In the genomic region with DNA sequence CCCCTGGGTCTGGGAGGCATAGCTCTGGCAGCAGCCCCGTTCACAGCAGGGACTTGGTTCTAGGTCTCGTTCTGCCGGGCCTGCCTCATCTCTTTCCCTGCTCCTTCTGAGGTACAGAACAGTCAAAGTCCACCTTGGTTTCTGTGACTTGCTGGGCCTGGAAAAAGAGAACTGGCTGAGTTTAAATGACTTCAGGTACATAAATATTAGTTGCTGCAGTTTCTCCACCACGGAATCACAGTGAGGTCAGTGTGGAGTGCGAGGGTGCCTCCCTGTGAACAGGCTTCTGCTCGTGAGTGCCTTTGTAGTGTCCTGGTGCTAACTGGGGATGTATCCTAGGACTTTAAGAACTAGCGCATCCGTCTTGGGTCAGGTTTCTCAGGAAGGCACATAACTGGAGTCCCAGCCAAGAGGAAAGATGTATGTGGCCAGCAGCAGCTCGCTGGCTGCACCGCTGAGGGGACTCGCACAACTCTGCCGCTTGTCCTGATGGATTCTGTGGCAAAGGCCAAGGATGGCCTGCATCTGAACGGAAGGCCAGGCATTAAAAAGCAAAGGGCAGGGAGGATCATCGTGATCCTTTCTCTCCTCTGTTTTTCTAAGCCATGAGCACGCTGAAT, we compare ENCODE assay signal across 13 cellular contexts.
A peak's percentile ranks its signal among the peaks of the same experiment; 100 is the strongest.
DNase-seq lines count a peak whose midpoint lies in the region; ATAC-seq and TF ChIP-seq lines count a peak whose summit lies in the region.
"Had no signal": no experiment of that assay in that cellular context is flagged by ENCODE, and none has a peak within 500 bp of the region (broad histone marks: within the 10 kb centered on the region; RNA-seq: fewer than 3 reads in every experiment).

No MANE protein-coding gene starts in this region.

- H3K4me1 Mint-ChIP-seq in activated CD8-positive, alpha-beta memory T cell treated with anti-CD3 and anti-CD28 coated beads, Interleukin-2, amount 10 ng/mL, durations not matched to agents 7 days and 5 days = peaks cover 6% of the 10 kb centered on the region

- H3K27me3 Mint-ChIP-seq in activated CD8-positive, alpha-beta memory T cell treated with anti-CD3 and anti-CD28 coated beads, Interleukin-2, amount 10 ng/mL, durations not matched to agents 7 days and 5 days = peaks cover 55% of the 10 kb centered on the region
- H3K27me3 Mint-ChIP-seq: activated naive CD4-positive, alpha-beta T cell treated with anti-CD3 and anti-CD28 coated beads, Interleukin-2, amount 50 U/mL, for 24 hours had no signal

- H3K27ac Mint-ChIP-seq in activated CD8-positive, alpha-beta memory T cell treated with anti-CD3 and anti-CD28 coated beads, Interleukin-2, amount 10 ng/mL, durations not matched to agents 7 days and 5 days = no peak overlapping the region
- H3K27ac Mint-ChIP-seq: activated naive CD4-positive, alpha-beta T cell treated with anti-CD3 and anti-CD28 coated beads, Interleukin-2, amount 50 U/mL, for 24 hours; natural killer cell had no signal

- H3K4me3 ChIP-seq in AG10803 (ENCODE audit: low read length) (peak overlapping the region; percentile 23; the same call in 1 of the 2 replicates), SJSA1 (no peak overlapping the region), gastroesophageal sphincter (peak overlapping the region in 1 of 2 donors; percentile 3), skeletal muscle satellite cell (ENCODE audit: low read length) (peak overlapping the region; percentile 54)

- peak overlapping the region; percentile 72 for H3K9ac ChIP-seq in skeletal muscle satellite cell (ENCODE audit: low read depth, low read length)

- DNase-seq in AG10803 (ENCODE audit: low read depth) = peak; percentile 55
- DNase-seq in SJSA1 (ENCODE audit: low read depth in 1 of 2, low spot score in 2 of 2) = no peak
- DNase-seq in NCI-H2107 treated with DMSO at 0.1 percent for 48 hours (lab: John Stamatoyannopoulos, UW; ENCODE audit: unreplicated experiment) = no peak
- DNase-seq in SKM-1 treated with dmso at 0.1 percent for 144 hours (lab: John Stamatoyannopoulos, UW; ENCODE audit: unreplicated experiment) = no peak
- no peak for DNase-seq in NCI-H1105 treated with DMSO at 0.1 percent for 48 hours (lab: John Stamatoyannopoulos, UW)
- DNase-seq in activated CD8-positive, alpha-beta memory T cell treated with anti-CD3 and anti-CD28 coated beads, Interleukin-2, amount 10 ng/mL, durations not matched to agents 7 days and 5 days = no peak
- DNase-seq: KG1, natural killer cell, NCI-H187, NCI-H748 treated with DMSO at 0.1 percent for 48 hours had no signal

- H3K36me3 Mint-ChIP-seq in activated CD8-positive, alpha-beta memory T cell treated with anti-CD3 and anti-CD28 coated beads, Interleukin-2, amount 10 ng/mL, durations not matched to agents 7 days and 5 days = no peaks in the 10 kb centered on the region
- H3K36me3 Mint-ChIP-seq: activated naive CD4-positive, alpha-beta T cell treated with anti-CD3 and anti-CD28 coated beads, Interleukin-2, amount 50 U/mL, for 24 hours; natural killer cell had no signal

- no peak overlapping the region for H3K4me3 Mint-ChIP-seq in activated CD8-positive, alpha-beta memory T cell treated with anti-CD3 and anti-CD28 coated beads, Interleukin-2, amount 10 ng/mL, durations not matched to agents 7 days and 5 days
- H3K4me3 Mint-ChIP-seq: activated naive CD4-positive, alpha-beta T cell treated with anti-CD3 and anti-CD28 coated beads, Interleukin-2, amount 50 U/mL, for 24 hours; natural killer cell had no signal

- WGBS in gastroesophageal sphincter (ENCODE audit: low coverage in 1 of 2), 2 donors = 52 to 72% methylated on average over 5 of the region's 15 CpGs

- H3K27me3 ChIP-seq in SJSA1 (replicated peaks) (no peaks in the 10 kb centered on the region), gastroesophageal sphincter (no peaks in the 10 kb centered on the region), skeletal muscle satellite cell (ENCODE audit: control insufficient read depth, insufficient read depth, low read length) (no peaks in the 10 kb centered on the region)

- no peak for ATAC-seq in gastroesophageal sphincter
- ATAC-seq in activated CD8-positive, alpha-beta memory T cell treated with anti-CD3 and anti-CD28 coated beads, Interleukin-2, amount 10 ng/mL, durations not matched to agents 7 days and 5 days = no peak
- ATAC-seq: natural killer cell had no signal

- no peaks in the 10 kb centered on the region for H3K9me3 Mint-ChIP-seq in activated CD8-positive, alpha-beta memory T cell treated with anti-CD3 and anti-CD28 coated beads, Interleukin-2, amount 10 ng/mL, durations not matched to agents 7 days and 5 days (ENCODE audit: low read depth)
- H3K9me3 Mint-ChIP-seq: activated naive CD4-positive, alpha-beta T cell treated with anti-CD3 and anti-CD28 coated beads, Interleukin-2, amount 50 U/mL, for 24 hours; natural killer cell had no signal

- H3K9me3 ChIP-seq in SJSA1 (replicated peaks) (no peaks in the 10 kb centered on the region), gastroesophageal sphincter (no peaks in the 10 kb centered on the region), skeletal muscle satellite cell (replicated peaks; ENCODE audit: low read length) (no peaks in the 10 kb centered on the region)

- peak overlapping the region; percentile 61; the same call in 1 of the 2 replicates for H3K27ac ChIP-seq in SJSA1
- H3K27ac ChIP-seq in gastroesophageal sphincter = peak overlapping the region in 3 of 4 donors; percentile 68 to 78 (median 77)

- peak overlapping the region; percentile 76 for H3K4me2 ChIP-seq in skeletal muscle satellite cell (ENCODE audit: low read length)

- H3K4me1 ChIP-seq in SJSA1 (replicated peaks) (peaks cover 53% of the 10 kb centered on the region), gastroesophageal sphincter (peaks cover 2 to 57% (median 30%) of the 10 kb centered on the region in 3 donors), skeletal muscle satellite cell (ENCODE audit: control insufficient read depth, insufficient read depth, low read length) (peaks cover 55% of the 10 kb centered on the region)

- TF ChIP-seq CTCF in AG10803 (conservative IDR thresholded peaks at IDR 0.05; ENCODE audit: low read length) = no peak
- TF ChIP-seq CTCF in gastroesophageal sphincter (IDR thresholded peaks at IDR 0.05) = no peak

- CTCF ChIA-PET in activated CD8-positive, alpha-beta memory T cell treated with anti-CD3 and anti-CD28 coated beads, Interleukin-2, amount 10 ng/mL, durations not matched to agents 7 days and 5 days (lab: Charles Lee) = no interaction called here

- TF ChIP-seq EP300 in gastroesophageal sphincter (IDR thresholded peaks at IDR 0.05) = no peak

- TF ChIP-seq POLR2A in gastroesophageal sphincter (IDR thresholded peaks at IDR 0.05) = no peak

- no peaks in the 10 kb centered on the region for H3K36me3 ChIP-seq in SJSA1
- H3K36me3 ChIP-seq in gastroesophageal sphincter = no peaks in the 10 kb centered on the region
- no peaks in the 10 kb centered on the region for H3K36me3 ChIP-seq in skeletal muscle satellite cell (ENCODE audit: insufficient read depth, low read length)
